ENCODE assay signal across 24 cellular contexts in the genomic region with DNA sequence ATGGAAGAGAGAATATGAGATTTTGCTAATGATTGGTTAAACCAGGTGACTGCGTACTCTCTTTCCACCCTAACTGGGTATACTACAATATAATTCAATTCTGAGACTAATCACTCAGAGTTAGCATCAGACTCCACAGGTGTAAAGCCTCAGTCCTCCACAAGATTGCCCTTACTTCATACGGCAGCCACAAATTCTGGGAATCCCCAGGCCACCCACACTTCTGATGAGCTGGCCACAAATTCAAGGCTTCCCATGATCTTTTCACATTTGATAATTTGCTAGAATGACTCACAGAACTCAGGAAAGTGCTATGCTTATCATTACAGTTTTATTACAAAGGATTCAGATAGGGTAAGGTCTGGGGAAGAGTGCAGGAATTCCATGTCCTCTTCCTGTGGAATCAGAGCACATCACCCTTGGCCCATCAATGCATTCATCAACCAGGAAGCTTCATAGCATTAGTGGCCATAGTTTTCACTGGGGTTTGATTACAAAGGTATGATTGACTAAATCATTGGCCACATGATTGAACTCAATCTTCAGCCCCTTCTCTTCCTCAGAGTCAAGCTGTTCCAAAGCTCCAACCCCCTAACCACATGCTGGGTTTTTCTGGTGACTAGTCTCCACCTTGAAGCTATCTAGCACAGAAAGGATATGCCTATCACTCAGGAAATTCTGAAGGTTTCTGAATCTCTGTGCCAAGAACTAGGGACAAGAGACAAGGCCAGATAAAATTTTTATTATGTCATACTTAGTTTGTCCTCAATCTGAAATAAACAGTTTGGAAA.
DNase-seq lines count a peak whose midpoint lies in the region; ATAC-seq and TF ChIP-seq lines count a peak whose summit lies in the region.
"Had no signal": no experiment of that assay in that cellular context is flagged by ENCODE, and none has a peak within 500 bp of the region (broad histone marks: within the 10 kb centered on the region; RNA-seq: fewer than 3 reads in every experiment).

No MANE protein-coding gene starts in this region.

- POLR2A ChIA-PET in activated CD4-positive, alpha-beta T cell treated with anti-CD3 and anti-CD28 coated beads for 36 hours (lab: Charles Lee) = no interaction called here

- WGBS in thyroid gland, 2 donors = 92 to 98% methylated on average over 2 of the region's 2 CpGs

- no peaks in the 10 kb centered on the region for H3K36me3 ChIP-seq in thyroid gland
- H3K36me3 ChIP-seq in Peyer's patch = no peaks in the 10 kb centered on the region
- H3K36me3 ChIP-seq: BLaER1 treated with 17β-estradiol and CSF1 and Interleukin-3, amounts not matched to agents 10 nM and 100 nM; right atrium auricular region; upper lobe of left lung had no signal

- H3K4me1 ChIP-seq in thyroid gland = no peaks in the 10 kb centered on the region
- no peaks in the 10 kb centered on the region for H3K4me1 ChIP-seq in Peyer's patch
- H3K4me1 ChIP-seq: right atrium auricular region had no signal

- TF ChIP-seq CTCF in thyroid gland (IDR thresholded peaks at IDR 0.05) (no peak), Peyer's patch (IDR thresholded peaks at IDR 0.05) (no peak)

- no peaks in the 10 kb centered on the region for H3K27me3 Mint-ChIP-seq in activated CD4-positive, alpha-beta T cell treated with anti-CD3 and anti-CD28 coated beads for 36 hours
- no peaks in the 10 kb centered on the region for H3K27me3 Mint-ChIP-seq in activated CD4-positive, alpha-beta T cell treated with anti-CD3 and anti-CD28 coated beads, Interleukin-2, amount 10 ng/mL, durations not matched to agents 24 days and 14 days
- H3K27me3 Mint-ChIP-seq in activated naive CD8-positive, alpha-beta T cell treated with anti-CD3 and anti-CD28 coated beads, Interleukin-2, amount 50 U/mL, for 24 hours = no peaks in the 10 kb centered on the region
- H3K27me3 Mint-ChIP-seq: activated naive CD8-positive, alpha-beta T cell; dendritic cell treated with granulocyte-macrophage colony-stimulating factor and Interleukin-4, amounts not matched to agents 40 ng/mL and 50 ng/mL, for 4 days had no signal

- H3K27ac Mint-ChIP-seq in activated CD4-positive, alpha-beta T cell treated with anti-CD3 and anti-CD28 coated beads for 36 hours = peak overlapping the region; percentile 26
- H3K27ac Mint-ChIP-seq in activated CD4-positive, alpha-beta T cell treated with anti-CD3 and anti-CD28 coated beads, Interleukin-2, amount 10 ng/mL, durations not matched to agents 24 days and 14 days = no peak overlapping the region
- H3K27ac Mint-ChIP-seq in activated naive CD8-positive, alpha-beta T cell treated with anti-CD3 and anti-CD28 coated beads, Interleukin-2, amount 50 U/mL, for 24 hours = peak overlapping the region; percentile 66
- H3K27ac Mint-ChIP-seq: activated naive CD8-positive, alpha-beta T cell; dendritic cell treated with granulocyte-macrophage colony-stimulating factor and Interleukin-4, amounts not matched to agents 40 ng/mL and 50 ng/mL, for 4 days had no signal

- CTCF ChIA-PET in activated CD4-positive, alpha-beta T cell treated with anti-CD3 and anti-CD28 coated beads for 36 hours (lab: Charles Lee) = interaction anchor here (0.8 kb wide), 1 partner anchor 170 kb away, joined by 3 read pairs; no protein-coding TSS in a partner anchor

- H3K4me3 ChIP-seq in thyroid gland (replicated peaks in 1 of 3) (no peak overlapping the region), Peyer's patch (no peak overlapping the region)
- H3K4me3 ChIP-seq: BLaER1 treated with 17β-estradiol and CSF1 and Interleukin-3, amounts not matched to agents 10 nM and 100 nM; K562; right atrium auricular region; SK-N-MC; upper lobe of left lung had no signal

- peaks cover 50% of the 10 kb centered on the region for H3K4me1 Mint-ChIP-seq in activated CD4-positive, alpha-beta T cell treated with anti-CD3 and anti-CD28 coated beads for 36 hours
- peaks cover 35% of the 10 kb centered on the region for H3K4me1 Mint-ChIP-seq in activated CD4-positive, alpha-beta T cell treated with anti-CD3 and anti-CD28 coated beads, Interleukin-2, amount 10 ng/mL, durations not matched to agents 24 days and 14 days
- H3K4me1 Mint-ChIP-seq in activated naive CD8-positive, alpha-beta T cell treated with anti-CD3 and anti-CD28 coated beads, Interleukin-2, amount 50 U/mL, for 24 hours = peaks cover 55% of the 10 kb centered on the region

- intact Hi-C loops in activated CD4-positive, alpha-beta T cell treated with anti-CD3 and anti-CD28 coated beads for 36 hours (cut with DNase I, micrococcal nuclease) = loop anchor here in 1 of 2 experiments (10.0 kb wide), 1 partner anchor 1931 kb away; no protein-coding TSS in a partner anchor
- intact Hi-C loops in activated CD4-positive, alpha-beta T cell treated with anti-CD3 and anti-CD28 coated beads, Interleukin-2, amount 10 ng/mL, durations not matched to agents 24 days and 14 days (cut with micrococcal nuclease) = no loop called here
- intact Hi-C loops in thyroid gland (cut with DNase I) = no loop called here

- DNase-seq in activated CD4-positive, alpha-beta T cell treated with anti-CD3 and anti-CD28 coated beads for 36 hours = peak; percentile 66
- DNase-seq in activated CD4-positive, alpha-beta T cell treated with anti-CD3 and anti-CD28 coated beads, Interleukin-2, amount 10 ng/mL, durations not matched to agents 24 days and 14 days = no peak
- DNase-seq in RPMI7951 (ENCODE audit: low read depth) (peak; percentile 15), NK-92 (lab: John Stamatoyannopoulos, UW; ENCODE audit: unreplicated experiment) (no peak), thyroid gland (no peak), Peyer's patch (no peak)
- DNase-seq in activated naive CD8-positive, alpha-beta T cell treated with anti-CD3 and anti-CD28 coated beads, Interleukin-2, amount 50 U/mL, for 24 hours = peak; percentile 59
- DNase-seq in stimulated activated CD4-positive, alpha-beta T cell treated with anti-CD3 and anti-CD28 coated beads, Interleukin-4, amount 100 ng/mL, for 48 hours (ENCODE audit: low read depth in 2 of 2) = peak; percentile 4 to 43
- DNase-seq: activated CD8-positive, alpha-beta memory T cell treated with anti-CD3 and anti-CD28 coated beads for 24 hours; DMS153; glutamatergic neuron; left ventricle myocardium superior; NCI-H69; occipital lobe; OCI-M1; T1000; upper lobe of left lung had no signal

- H3K9me3 ChIP-seq in thyroid gland (no peaks in the 10 kb centered on the region), Peyer's patch (no peaks in the 10 kb centered on the region)
- H3K9me3 ChIP-seq: BLaER1 treated with 17β-estradiol and CSF1 and Interleukin-3, amounts not matched to agents 10 nM and 100 nM; right atrium auricular region; upper lobe of left lung had no signal

- TF ChIP-seq POLR2A in thyroid gland (IDR thresholded peaks at IDR 0.05) (no peak), Peyer's patch (IDR thresholded peaks at IDR 0.05) (no peak)

- H3K4me3 Mint-ChIP-seq in activated CD4-positive, alpha-beta T cell treated with anti-CD3 and anti-CD28 coated beads for 36 hours = no peak overlapping the region
- H3K4me3 Mint-ChIP-seq in activated CD4-positive, alpha-beta T cell treated with anti-CD3 and anti-CD28 coated beads, Interleukin-2, amount 10 ng/mL, durations not matched to agents 24 days and 14 days = no peak overlapping the region
- H3K4me3 Mint-ChIP-seq in activated naive CD8-positive, alpha-beta T cell treated with anti-CD3 and anti-CD28 coated beads, Interleukin-2, amount 50 U/mL, for 24 hours = no peak overlapping the region
- H3K4me3 Mint-ChIP-seq: activated naive CD8-positive, alpha-beta T cell; dendritic cell treated with granulocyte-macrophage colony-stimulating factor and Interleukin-4, amounts not matched to agents 40 ng/mL and 50 ng/mL, for 4 days had no signal

- peaks cover 4% of the 10 kb centered on the region for H3K36me3 Mint-ChIP-seq in activated CD4-positive, alpha-beta T cell treated with anti-CD3 and anti-CD28 coated beads for 36 hours (ENCODE audit: low read depth)
- H3K36me3 Mint-ChIP-seq in activated CD4-positive, alpha-beta T cell treated with anti-CD3 and anti-CD28 coated beads, Interleukin-2, amount 10 ng/mL, durations not matched to agents 24 days and 14 days (ENCODE audit: low read depth) = peaks cover 6% of the 10 kb centered on the region
- H3K36me3 Mint-ChIP-seq in activated naive CD8-positive, alpha-beta T cell treated with anti-CD3 and anti-CD28 coated beads, Interleukin-2, amount 50 U/mL, for 24 hours (ENCODE audit: low read depth) = no peaks in the 10 kb centered on the region

- H3K9me3 Mint-ChIP-seq in activated CD4-positive, alpha-beta T cell treated with anti-CD3 and anti-CD28 coated beads for 36 hours (ENCODE audit: low read depth) = peaks cover 3% of the 10 kb centered on the region
- peaks cover 18% of the 10 kb centered on the region for H3K9me3 Mint-ChIP-seq in activated CD4-positive, alpha-beta T cell treated with anti-CD3 and anti-CD28 coated beads, Interleukin-2, amount 10 ng/mL, durations not matched to agents 24 days and 14 days
- H3K9me3 Mint-ChIP-seq in activated naive CD8-positive, alpha-beta T cell treated with anti-CD3 and anti-CD28 coated beads, Interleukin-2, amount 50 U/mL, for 24 hours = no peaks in the 10 kb centered on the region
- H3K9me3 Mint-ChIP-seq: dendritic cell treated with granulocyte-macrophage colony-stimulating factor and Interleukin-4, amounts not matched to agents 40 ng/mL and 50 ng/mL, for 4 days had no signal

- ATAC-seq in activated CD4-positive, alpha-beta T cell treated with anti-CD3 and anti-CD28 coated beads for 36 hours = peak; percentile 86
- peak; percentile 87 for ATAC-seq in activated naive CD8-positive, alpha-beta T cell treated with anti-CD3 and anti-CD28 coated beads, Interleukin-2, amount 50 U/mL, for 24 hours
- ATAC-seq: esophagus mucosa, K562, left ventricle myocardium superior had no signal

- H3K27me3 ChIP-seq in thyroid gland (no peaks in the 10 kb centered on the region), Peyer's patch (no peaks in the 10 kb centered on the region)
- H3K27me3 ChIP-seq: BLaER1 treated with 17β-estradiol and CSF1 and Interleukin-3, amounts not matched to agents 10 nM and 100 nM; right atrium auricular region; upper lobe of left lung had no signal

- H3K27ac ChIP-seq in thyroid gland (no peak overlapping the region), Peyer's patch (no peak overlapping the region)
- H3K27ac ChIP-seq: BLaER1 treated with 17β-estradiol and CSF1 and Interleukin-3, amounts not matched to agents 10 nM and 100 nM; right atrium auricular region; SK-N-MC; upper lobe of left lung had no signal

Comparison
In these comparisons a context has a peak if more than half of its experiments do, and no peak if none do; other contexts are left out.
1. DNase-seq: peak in activated CD4-positive, alpha-beta T cell treated with anti-CD3 and anti-CD28 coated beads for 36 hours (single experiment), RPMI7951 (single experiment), activated naive CD8-positive, alpha-beta T cell treated with anti-CD3 and anti-CD28 coated beads, Interleukin-2, amount 50 U/mL, for 24 hours (single experiment) and stimulated activated CD4-positive, alpha-beta T cell treated with anti-CD3 and anti-CD28 coated beads, Interleukin-4, amount 100 ng/mL, for 48 hours (2 of 2); none in activated CD4-positive, alpha-beta T cell treated with anti-CD3 and anti-CD28 coated beads, Interleukin-2, amount 10 ng/mL, durations not matched to agents 24 days and 14 days (single experiment), NK-92 (single experiment), thyroid gland (0 of 2) and Peyer's patch (0 of 3).